13 cellular contexts compared by ENCODE assay signal in the genomic region with DNA sequence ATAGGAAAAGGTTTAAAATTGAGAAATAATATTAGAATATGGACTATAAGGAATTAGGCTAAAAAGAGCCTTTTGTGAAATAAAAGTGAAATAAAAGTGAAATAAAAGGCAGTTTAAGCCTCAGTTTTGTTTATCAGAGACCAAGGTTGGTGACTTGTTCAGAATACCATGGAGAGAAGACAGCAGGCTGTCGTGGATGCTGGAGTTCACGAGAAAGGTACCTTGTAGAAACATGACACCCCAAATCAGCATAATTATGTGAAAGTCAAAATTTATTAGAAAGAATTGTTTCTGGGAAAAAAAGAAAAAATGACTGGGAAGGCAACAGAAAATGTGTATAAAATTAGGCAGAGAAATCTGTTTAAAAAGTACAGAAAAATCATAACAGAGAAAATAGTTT. TPM values are rescaled to one million over a fixed set of nuclear protein-coding genes. Genes with fewer than 3 reads are reported as not detected.
A peak's percentile ranks its signal among the peaks of the same experiment; 100 is the strongest.
DNase-seq lines count a peak whose midpoint lies in the region; ATAC-seq and TF ChIP-seq lines count a peak whose summit lies in the region.
"Had no signal": no experiment of that assay in that cellular context is flagged by ENCODE, and none has a peak within 500 bp of the region (broad histone marks: within the 10 kb centered on the region; RNA-seq: fewer than 3 reads in every experiment).

No MANE protein-coding gene starts in this region.

- H3K4me3 ChIP-seq in GM12865 (ENCODE audit: low read depth, low read length): peak overlapping the region; percentile 88
- no peak overlapping the region for H3K4me3 ChIP-seq in OCI-LY7 (ENCODE audit: low read depth, low read length, poor library complexity, severe bottlenecking)
- H3K4me3 ChIP-seq in cardiac fibroblast (replicated peaks in 1 of 2; ENCODE audit: low read depth in 2 of 2, low read length in 2 of 2): peak overlapping the region in 1 of 2 donors; percentile 32
- no peak overlapping the region for H3K4me3 ChIP-seq in smooth muscle cell
- H3K4me3 ChIP-seq in right atrium auricular region: no peak overlapping the region
- H3K4me3 ChIP-seq: left lung had no signal

- POLR2A ChIA-PET in OCI-LY7 (lab: Charles Lee): no interaction called here

- no peak for ATAC-seq in HG02981 (IDR thresholded peaks at IDR 0.05; ENCODE audit: unreplicated experiment)
- ATAC-seq: left lung, right cardiac atrium had no signal

- H3K36me3 ChIP-seq in OCI-LY7 (ENCODE audit: insufficient read depth, low read length) (peaks cover 9% of the 10 kb centered on the region; the same call in 1 of the 2 replicates), smooth muscle cell (ENCODE audit: low read depth) (no peaks in the 10 kb centered on the region), right atrium auricular region (no peaks in the 10 kb centered on the region)
- H3K36me3 ChIP-seq: left lung had no signal

- BruUV-seq in OCI-LY7 (replicated peaks; lab: Mats Ljungman, UMichigan): no TSS peak

- H3K79me2 ChIP-seq in OCI-LY7 (ENCODE audit: insufficient read depth, low read depth, low read length) (no peaks in the 10 kb centered on the region), smooth muscle cell (ENCODE audit: low read depth) (no peaks in the 10 kb centered on the region)

- CTCF ChIA-PET in OCI-LY7 (lab: Charles Lee; ENCODE audit: unreplicated experiment): no interaction called here

- no peaks in the 10 kb centered on the region for H3K9me2 ChIP-seq in OCI-LY7 (ENCODE audit: insufficient read depth, low read length)

- WGBS in smooth muscle cell (ENCODE audit: low lambda C conversion rate): 71% methylated on average over 2 of the region's 2 CpGs

- intact Hi-C loops in OCI-LY7 (cut with micrococcal nuclease; ENCODE audit: unreplicated experiment): no loop called here

- H3K27ac ChIP-seq in OCI-LY7 (ENCODE audit: low read depth, low read length, poor library complexity, severe bottlenecking): no peak overlapping the region
- peak overlapping the region; percentile 1 for H3K27ac ChIP-seq in smooth muscle cell (ENCODE audit: low read depth)
- H3K27ac ChIP-seq in right atrium auricular region: no peak overlapping the region
- H3K27ac ChIP-seq: left lung had no signal

- H2AFZ ChIP-seq in OCI-LY7 (ENCODE audit: low read length) (peak overlapping the region; percentile 92; the same call in 1 of the 2 replicates), smooth muscle cell (ENCODE audit: low read depth) (no peak overlapping the region)

- H3K9ac ChIP-seq in smooth muscle cell (ENCODE audit: low read depth): no peak overlapping the region

- no peaks in the 10 kb centered on the region for H3F3A ChIP-seq in smooth muscle cell (ENCODE audit: low read depth)

- H3K4me1 ChIP-seq in OCI-LY7 (ENCODE audit: insufficient read depth, low read length, poor library complexity, severe bottlenecking) (peaks cover 91% of the 10 kb centered on the region), smooth muscle cell (ENCODE audit: low read depth) (peaks cover 48% of the 10 kb centered on the region), right atrium auricular region (peaks cover 0 to 15% of the 10 kb centered on the region in 2 donors)
- H3K4me1 ChIP-seq: left lung had no signal

- H4K20me1 ChIP-seq in OCI-LY7 (ENCODE audit: insufficient read depth, low read length): no peaks in the 10 kb centered on the region
- H4K20me1 ChIP-seq in smooth muscle cell (ENCODE audit: low read depth): no peaks in the 10 kb centered on the region

- H3K27me3 ChIP-seq in smooth muscle cell (ENCODE audit: low read depth): no peaks in the 10 kb centered on the region
- H3K27me3 ChIP-seq in right atrium auricular region: no peaks in the 10 kb centered on the region

- H3K4me2 ChIP-seq in OCI-LY7 (ENCODE audit: low read length): peak overlapping the region; percentile 35; the same call in 1 of the 2 replicates
- no peak overlapping the region for H3K4me2 ChIP-seq in smooth muscle cell

- TF ChIP-seq CTCF in GM12865 (IDR thresholded peaks at IDR 0.05; ENCODE audit: insufficient read depth, low read depth, low read length, missing control alignments): no peak
- TF ChIP-seq CTCF in OCI-LY7 (conservative IDR thresholded peaks at IDR 0.05; ENCODE audit: low read length): no peak
- no peak for TF ChIP-seq CTCF in cardiac fibroblast (IDR thresholded peaks at IDR 0.05; ENCODE audit: low read depth, low read length)
- TF ChIP-seq CTCF in smooth muscle cell (IDR thresholded peaks at IDR 0.05; ENCODE audit: borderline replicate concordance, insufficient read depth, poor library complexity, severe bottlenecking): no peak
- TF ChIP-seq CTCF in right atrium auricular region (IDR thresholded peaks at IDR 0.05): no peak

- H3K9me3 ChIP-seq in OCI-LY7 (ENCODE audit: low read length) (peaks cover 7% of the 10 kb centered on the region; the same call in 1 of the 2 replicates), smooth muscle cell (replicated peaks; ENCODE audit: low read depth) (no peaks in the 10 kb centered on the region), right atrium auricular region (no peaks in the 10 kb centered on the region)
- H3K9me3 ChIP-seq: left lung had no signal

- peak; percentile 73 for DNase-seq in GM12865 (ENCODE audit: low read depth)
- no peak for DNase-seq in OCI-LY7 (ENCODE audit: low spot score)
- peak; percentile 18 to 46 for DNase-seq in cardiac fibroblast (ENCODE audit: low read depth in 2 of 2)
- no peak for DNase-seq in smooth muscle cell (lab: John Stamatoyannopoulos, UW; ENCODE audit: unreplicated experiment)
- DNase-seq in NCI-H2227 (lab: John Stamatoyannopoulos, UW; ENCODE audit: unreplicated experiment): no peak
- DNase-seq in right atrium auricular region (ENCODE audit: low spot score): no peak
- DNase-seq: activated CD4-positive, alpha-beta T cell treated with anti-CD3 and anti-CD28 coated beads for 4 hours; activated effector memory CD4-positive, alpha-beta T cell treated with Interleukin-2 at 50 U/mL for 16 hours; CD4-positive, alpha-beta memory T cell; left lung; NCI-H2171; right cardiac atrium had no signal

RNA-seq across cellular contexts. Expression of a gene that starts 46.5 kb away (rescaled TPM):
- 16.6 and 24.2 TPM in 2 replicates for total RNA-seq in OCI-LY7 (2014; rRNA removed; shearing (Covaris generic))
- total RNA-seq in OCI-LY7 (2022) (18.9 and 22.1 TPM in 2 replicates), smooth muscle cell (40.6 and 51.4 TPM in 2 replicates), right atrium auricular region (10 to 100 TPM; 17.3 to 18.3 TPM)
- 32.1 and 32.6 TPM in 2 replicates for polyA plus RNA-seq in smooth muscle cell

Comparison
In these comparisons a context has a peak if more than half of its experiments do, and no peak if none do; other contexts are left out.
1. DNase-seq: peak in GM12865 (single experiment) and cardiac fibroblast (2 of 2); none in OCI-LY7 (single experiment), smooth muscle cell (single experiment), NCI-H2227 (single experiment) and right atrium auricular region (single experiment).